In genomic region chr7:105752671-105753275, GRCh38 we compare ENCODE assay signal across 25 cellular contexts.
"Had no signal": no experiment of that assay in that cellular context is flagged by ENCODE, and none has a peak within 500 bp of the region (broad histone marks: within the 10 kb centered on the region; RNA-seq: fewer than 3 reads in every experiment).

No MANE protein-coding gene starts in this region.

- H3K27ac ChIP-seq: adrenal gland, cardiac muscle cell, colonic mucosa, left ventricle myocardium inferior, spleen, testis, uterus had no signal

- H3K36me3 ChIP-seq: adrenal gland, cardiac muscle cell, colonic mucosa, uterus had no signal

- DNase-seq: activated CD4-positive, alpha-beta T cell treated with anti-CD3 and anti-CD28 coated beads for 4 hours; activated CD4-positive, alpha-beta T cell treated with anti-CD3 and anti-CD28 coated beads, Interleukin-2, amount 50 U/mL, for 4 hours; activated effector memory CD4-positive, alpha-beta T cell treated with Interleukin-2 at 50 U/mL for 16 hours; activated naive CD4-positive, alpha-beta T cell treated with anti-CD3 and anti-CD28 coated beads for 36 hours; activated naive CD8-positive, alpha-beta T cell treated with anti-CD3 and anti-CD28 coated beads for 36 hours; activated T-cell treated with anti-CD3 and anti-CD28 coated beads for 4 hours; activated T-cell treated with anti-CD3 and anti-CD28 coated beads, Interleukin-2, amount 50 U/mL, for 72 hours; aorta; cerebellar nuclear complex; colonic mucosa; effector CD8-positive, alpha-beta T cell; glutamatergic neuron; left ventricle myocardium inferior; mucosa of descending colon; naive B cell; occipital lobe; posterior cingulate gyrus; right cardiac atrium; spleen; stimulated activated CD4-positive, alpha-beta T cell treated with anti-CD3 and anti-CD28 coated beads, Interleukin-4, amount 100 ng/mL, for 1 hour; stimulated activated naive CD8-positive, alpha-beta T cell treated with anti-CD3 and anti-CD28 coated beads, Interleukin-15, Interleukin-2, amounts not matched to agents 100 U/mL and 50 U/mL, for 24 hours; testis; uterus had no signal

- H3K4me1 ChIP-seq: adrenal gland, colonic mucosa, left ventricle myocardium inferior, spleen, testis, uterus had no signal

- H3K27me3 ChIP-seq: adrenal gland, cardiac muscle cell, colonic mucosa, spleen, testis, uterus had no signal

- H3K9me3 ChIP-seq: adrenal gland, colonic mucosa, left ventricle myocardium inferior, mucosa of descending colon, spleen, testis, uterus had no signal

- H3K4me3 ChIP-seq: adrenal gland, cardiac muscle cell, colonic mucosa, left ventricle myocardium inferior, mucosa of descending colon, spleen, testis, uterus had no signal
